ENCODE assay signal across 21 cellular contexts in genomic region chr17:43383372-43383771, GRCh38. TPM values are rescaled to one million over a fixed set of nuclear protein-coding genes. Genes with fewer than 3 reads are reported as not detected.
DNase-seq lines count a peak whose midpoint lies in the region; ATAC-seq, FAIRE-seq and TF ChIP-seq lines count a peak whose summit lies in the region.
"Had no signal": no experiment of that assay in that cellular context is flagged by ENCODE, and none has a peak within 500 bp of the region (broad histone marks: within the 10 kb centered on the region; RNA-seq: fewer than 3 reads in every experiment).

No MANE protein-coding gene starts in this region.

- no peak overlapping the region for H3K9ac ChIP-seq in K562 (ENCODE audit: insufficient read depth in 1 of 2, low read depth in 2 of 2, low read length in 2 of 2)

- no peaks in the 10 kb centered on the region for H3K79me2 ChIP-seq in K562 (ENCODE audit: control insufficient read depth, insufficient read depth, low read length)

- H3K27me3 Mint-ChIP-seq in IgD-negative memory B cell, result no peaks in the 10 kb centered on the region
- no peaks in the 10 kb centered on the region for H3K27me3 Mint-ChIP-seq in neural crest cell (ENCODE audit: low read depth)
- H3K27me3 Mint-ChIP-seq in CD14-positive monocyte (ENCODE audit: low read depth in 3 of 3), result peaks cover 0 to 2% (median 1%) of the 10 kb centered on the region in 3 donors
- H3K27me3 Mint-ChIP-seq: CD4-positive, alpha-beta memory T cell had no signal

- WGBS in K562 (ENCODE audit: insufficient coverage, low coverage, missing lambda C conversion rate), result 20% methylated on average over 1 of the region's 3 CpGs
- WGBS in prostate gland, result 92% methylated on average over 3 of the region's 3 CpGs

- no peak for TF ChIP-seq RAD21 in K562 (CRISPR knock-in tag; conservative IDR thresholded peaks at IDR 0.05 in 1 of 2, IDR thresholded peaks at IDR 0.05 in 1 of 2)

- H3K36me3 Mint-ChIP-seq in IgD-negative memory B cell (no peaks in the 10 kb centered on the region), neural crest cell (ENCODE audit: low read depth) (peaks cover 5% of the 10 kb centered on the region), CD14-positive monocyte (peaks cover 9 to 12% of the 10 kb centered on the region in 2 donors)

- H3K9me3 ChIP-seq in K562 (replicated peaks; ENCODE audit: control insufficient read depth, insufficient read depth, low read depth, low read length) (peaks cover 5% of the 10 kb centered on the region; the same call in 1 of the 2 replicates), prostate gland (no peaks in the 10 kb centered on the region)

- no TSS peak for BruUV-seq in K562 (replicated peaks; lab: Mats Ljungman, UMichigan)

- H3K4me3 Mint-ChIP-seq in IgD-negative memory B cell (peak overlapping the region in 1 of 4 donors; percentile 65), neural crest cell (peak overlapping the region; percentile 1), CD14-positive monocyte (no peak overlapping the region)
- H3K4me3 Mint-ChIP-seq: CD4-positive, alpha-beta memory T cell had no signal

- in situ Hi-C loops in K562 (cut with MboI), result no loop called here

- no peak for ATAC-seq in K562
- ATAC-seq: HCT116 had no signal

- peaks cover 5 to 10% (median 7%) of the 10 kb centered on the region in 3 donors for H3K9me3 Mint-ChIP-seq in IgD-negative memory B cell
- H3K9me3 Mint-ChIP-seq in neural crest cell, result peaks cover 2% of the 10 kb centered on the region
- peaks cover 11 to 40% (median 30%) of the 10 kb centered on the region in 7 donors for H3K9me3 Mint-ChIP-seq in CD14-positive monocyte

- H3K9me1 ChIP-seq in K562 (ENCODE audit: control insufficient read depth, insufficient read depth, low read length), result no peaks in the 10 kb centered on the region

- H3K4me2 ChIP-seq in K562 (ENCODE audit: insufficient read depth, low read length), result no peak overlapping the region

- POLR2A ChIA-PET in K562 (lab: Yijun Ruan, JAX), result interaction anchor here (6.2 kb wide), 1 partner anchor 16 kb away, joined by 88 read pairs; no protein-coding TSS in a partner anchor

- no peak overlapping the region for H2AFZ ChIP-seq in K562 (ENCODE audit: low read depth, low read length)

- H3K27me3 ChIP-seq in K562 (ENCODE audit: control insufficient read depth in 2 of 2, insufficient read depth in 2 of 2, low read length in 2 of 2), result no peaks in the 10 kb centered on the region
- H3K27me3 ChIP-seq in prostate gland (replicated peaks; ENCODE audit: insufficient read depth), result no peaks in the 10 kb centered on the region
- H3K27me3 ChIP-seq: BE2C had no signal

- no peak overlapping the region for H3K27ac ChIP-seq in K562 (ENCODE audit: extremely low read depth, low read depth, low read length)
- no peak overlapping the region for H3K27ac ChIP-seq in prostate gland

- H3K27ac Mint-ChIP-seq in IgD-negative memory B cell (peak overlapping the region in 2 of 3 donors; percentile 1 to 61), neural crest cell (ENCODE audit: unreplicated experiment) (no peak overlapping the region), CD14-positive monocyte (no peak overlapping the region)
- H3K27ac Mint-ChIP-seq: CD4-positive, alpha-beta memory T cell had no signal

- H3K4me1 ChIP-seq in K562 (replicated peaks in 1 of 2; ENCODE audit: control insufficient read depth in 2 of 2, insufficient read depth in 2 of 2, low read length in 2 of 2), result peaks cover 0 to 6% of the 10 kb centered on the region in 2 experiments; a peak in 2 of 5 replicates
- H3K4me1 ChIP-seq in prostate gland (replicated peaks), result peaks cover 6% of the 10 kb centered on the region
- H3K4me1 ChIP-seq: BE2C had no signal

- TF ChIP-seq POLR2A in K562 (conservative IDR thresholded peaks at IDR 0.05) (no peak), prostate gland (IDR thresholded peaks at IDR 0.05) (no peak)

- no peak for TF ChIP-seq EP300 in K562 (IDR thresholded peaks at IDR 0.05; ENCODE audit: low read length)

- H3K4me1 Mint-ChIP-seq in IgD-negative memory B cell (peaks cover 22 to 27% (median 25%) of the 10 kb centered on the region in 3 donors), neural crest cell (peaks cover 9% of the 10 kb centered on the region), CD14-positive monocyte (peaks cover 14% of the 10 kb centered on the region)

- FAIRE-seq in K562 (lab: Jason Lieb, UNC), result no peak
- FAIRE-seq: A204.1, GM12892, GM18507, HTR-8/SVneo had no signal

- DNase-seq in K562 (ENCODE audit: extremely low read depth in 1 of 4, low spot score in 3 of 4), result no peak
- no peak for DNase-seq in neural crest cell (ENCODE audit: low read depth, low spot score)
- DNase-seq in anterior cingulate cortex (lab: John Stamatoyannopoulos, UW), result no peak
- DNase-seq in NCI-H2227 treated with DMSO at 0.1 percent for 48 hours (lab: John Stamatoyannopoulos, UW), result no peak
- DNase-seq in prostate gland (ENCODE audit: low spot score), result no peak
- no peak for DNase-seq in CD14-positive monocyte (ENCODE audit: low spot score)
- DNase-seq: ACHN; BE2C; C1 segment of cervical spinal cord; CD4-positive, alpha-beta memory T cell; DMS153; DMS79; GDM1; GOT3; H7 had no signal

- CTCF ChIA-PET in K562 (lab: Yijun Ruan, JAX; ENCODE audit: low intra/inter-chr PET ratio), result no interaction called here

- H3K4me3 ChIP-seq in K562 (no peak overlapping the region), prostate gland (no peak overlapping the region)

- TF ChIP-seq CTCF in K562 (IDR thresholded peaks at IDR 0.05 in 2 of 3, conservative IDR thresholded peaks at IDR 0.05 in 1 of 3; ENCODE audit: insufficient read depth in 2 of 3, low read depth in 1 of 3, low read length in 3 of 3) (no peak), neural crest cell (conservative IDR thresholded peaks at IDR 0.05) (no peak), prostate gland (IDR thresholded peaks at IDR 0.05) (no peak), CD14-positive monocyte (IDR thresholded peaks at IDR 0.05) (no peak)

- intact Hi-C loops in K562 (cut with micrococcal nuclease), result no loop called here
- intact Hi-C loops in prostate gland (cut with DNase I), result no loop called here
- intact Hi-C loops in CD14-positive monocyte (cut with micrococcal nuclease), result no loop called here

- no peaks in the 10 kb centered on the region for H4K20me1 ChIP-seq in K562 (replicated peaks; ENCODE audit: control insufficient read depth, insufficient read depth, low read length)

- no peaks in the 10 kb centered on the region for H3K36me3 ChIP-seq in K562 (ENCODE audit: control insufficient read depth, insufficient read depth, low read length)
- no peaks in the 10 kb centered on the region for H3K36me3 ChIP-seq in prostate gland
- H3K36me3 ChIP-seq: BE2C had no signal

TF ChIP-seq in K562, 482 proteins besides CTCF, POLR2A, EP300 and RAD21:
- TF ChIP-seq ZKSCAN8 (CRISPR knock-in tag; IDR thresholded peaks at IDR 0.05) (no peak), ZNF512 (tag; IDR thresholded peaks at IDR 0.05) (peak; percentile 67)

RNA-seq across cellular contexts. Expression of gene ARL4D, which starts 15.4 kb away (rescaled TPM):
- 3.4 TPM for polyA plus RNA-seq in IgD-negative memory B cell
- total RNA-seq in K562 (2011; cell fraction: chromatin; rRNA removed; ENCODE audit: low replicate concordance), result 0.26 and 0.72 TPM in 2 replicates
- total RNA-seq in K562 (2011; cell fraction: nucleolus; rRNA removed), result 0.50 and 0.92 TPM in 2 replicates
- 0.38 and 0.73 TPM in 2 replicates for total RNA-seq in K562 (2011; cell fraction: nucleoplasm; rRNA removed)
- 0.41 and 0.61 TPM in 2 replicates for total RNA-seq in K562 (2014; rRNA removed)
- 0.16 and 0.18 TPM in 2 replicates for total RNA-seq in K562 (2014; rRNA removed; fragmentation: Illumina TruSeq; extraction: Trizol)
- 0.43 and 0.49 TPM in 2 replicates for total RNA-seq in K562 (2015; rRNA removed; fragmentation: Illumina TruSeq; extraction: Trizol)
- 0.47 and 0.53 TPM in 2 replicates for total RNA-seq in K562 (2021)
- 0.21 and 0.31 TPM in 2 replicates for polyA plus RNA-seq in K562 (2011; rRNA removed)
- 0.40 and 0.41 TPM in 2 replicates for polyA plus RNA-seq in K562 (2011; cell fraction: cytosol; rRNA removed)
- polyA plus RNA-seq in K562 (2011; cell fraction: nucleus; rRNA removed), result 0.20 and 0.31 TPM in 2 replicates
- polyA plus RNA-seq in K562 (2012), result 0.64 and 1.6 TPM in 2 replicates
- polyA plus RNA-seq in K562 (2014; fragmentation: Illumina TruSeq; extraction: Trizol), result 0.34 and 0.43 TPM in 2 replicates
- polyA plus RNA-seq in K562 (2014; fragmentation: Nextera tagmentation; extraction: Ambion mirVana), result under 1 TPM in 1 of 2 experiments, not detected in 1; 0.07 TPM
- polyA plus RNA-seq in K562 (2014; rRNA removed), result 0.21 and 0.62 TPM in 2 replicates
- 0.12 and 0.32 TPM in 2 replicates for polyA minus RNA-seq in K562 (2011; rRNA and poly(A)+ RNA removed)
- polyA minus RNA-seq in K562 (2011; cell fraction: cytosol; rRNA and poly(A)+ RNA removed), result not detected in 2 replicates
- 0.33 and 0.40 TPM in 2 replicates for polyA minus RNA-seq in K562 (2011; cell fraction: nucleus; rRNA and poly(A)+ RNA removed)
- 13.8 and 14.2 TPM in 2 replicates for total RNA-seq in neural crest cell
- total RNA-seq in prostate gland, result 10 to 100 TPM in 1 of 2 donors, 1 to 10 TPM in 1; 4.8 to 17.2 TPM
- polyA plus RNA-seq in CD14-positive monocyte, result 1 to 10 TPM in 1 of 2 donors, under 1 TPM in 1; 0.75 to 2.4 TPM

Comparison
In these comparisons a context has a peak if more than half of its experiments do, and no peak if none do; other contexts are left out.
1. H3K27ac Mint-ChIP-seq: peak in IgD-negative memory B cell (2 of 3); none in neural crest cell (single experiment) and CD14-positive monocyte (0 of 7).